Comparison of ENCODE assay signal across 8 cellular contexts in the genomic region with DNA sequence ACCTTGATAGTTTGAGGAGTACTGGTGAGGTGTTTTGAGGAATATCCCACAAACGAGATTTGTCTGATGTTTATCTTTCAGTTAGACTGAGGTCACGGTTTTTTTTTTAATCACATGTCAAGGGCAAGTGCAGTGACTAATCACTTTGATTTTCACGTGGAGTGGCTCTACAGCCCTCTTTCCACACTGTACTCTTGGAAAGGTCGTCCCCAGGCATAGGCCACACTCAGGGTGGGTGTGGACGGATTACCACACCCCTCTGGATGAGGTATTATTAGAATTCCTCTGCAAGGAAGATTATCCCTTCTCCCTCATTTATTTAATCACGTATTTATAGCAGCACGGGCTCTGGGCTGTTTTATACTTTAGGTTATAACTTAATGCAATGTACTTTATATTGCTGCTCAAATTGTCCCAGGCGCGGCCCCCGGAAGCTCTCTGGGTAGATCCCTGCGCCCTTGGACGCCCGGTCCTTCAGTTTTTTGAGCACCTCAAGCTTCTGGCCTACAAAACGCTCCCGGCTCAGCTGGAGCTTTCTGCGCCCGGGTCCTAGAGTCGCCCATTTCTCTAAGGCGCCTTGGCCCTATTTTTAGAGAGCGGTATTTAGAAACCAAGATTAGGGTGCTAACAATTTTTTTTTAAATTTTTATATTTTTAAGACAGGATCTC. TPM values are rescaled to one million over a fixed set of nuclear protein-coding genes. Genes with fewer than 3 reads are reported as not detected.
A peak's percentile ranks its signal among the peaks of the same experiment; 100 is the strongest.
DNase-seq lines count a peak whose midpoint lies in the region; ATAC-seq and TF ChIP-seq lines count a peak whose summit lies in the region.

No MANE protein-coding gene starts in this region.

- WGBS in H9 (ENCODE audit: extremely low coverage, insufficient read length, low lambda C conversion rate): no CpG with 5 or more reads among the region's 20 CpGs
- WGBS in right cardiac atrium: under 1% methylated on average over 20 of the region's 20 CpGs

- no peak overlapping the region; the same call in 1 of the 2 replicates for H3K14ac ChIP-seq in H9 (ENCODE audit: insufficient read depth, low read length)

- H4K5ac ChIP-seq in H9 (ENCODE audit: insufficient read length, low read depth, low read length): no peak overlapping the region

- no peak overlapping the region for H4K8ac ChIP-seq in H9 (replicated peaks; ENCODE audit: insufficient read length, low read depth, low read length)

- H2BK20ac ChIP-seq in H9 (ENCODE audit: low read depth, low read length, poor library complexity, severe bottlenecking): no peak overlapping the region

- H3K4me1 ChIP-seq in H9 (ENCODE audit: insufficient read depth, low read length): peaks cover 9% of the 10 kb centered on the region; the same call in 1 of the 2 replicates
- peaks cover 26% of the 10 kb centered on the region for H3K4me1 ChIP-seq in adipocyte (ENCODE audit: control insufficient read depth, insufficient read depth, low read length)
- H3K4me1 ChIP-seq in right cardiac atrium (ENCODE audit: control insufficient read depth, insufficient read depth, low read length): peaks cover 5% of the 10 kb centered on the region

- no peak overlapping the region for H3K27ac ChIP-seq in H9 (ENCODE audit: insufficient read length, low read depth, low read length)
- H3K27ac ChIP-seq in right cardiac atrium (ENCODE audit: low read length): peak overlapping the region; percentile 76

- H3K4ac ChIP-seq in H9 (ENCODE audit: low read depth, low read length): no peak overlapping the region

- H3K27ac Mint-ChIP-seq in H9: peak overlapping the region; percentile 78 to 98 (median 93)

- H3K9ac ChIP-seq in H9 (ENCODE audit: extremely low read depth, insufficient read length, low read length) (peak overlapping the region; percentile 75), adipocyte (ENCODE audit: low read length) (peak overlapping the region; percentile 97)

- H3K23ac ChIP-seq in H9 (ENCODE audit: insufficient read length, low read depth, low read length): no peak overlapping the region

- peaks cover 3 to 7% (median 5%) of the 10 kb centered on the region in 3 experiments; a peak in 4 of 7 replicates for H3K36me3 Mint-ChIP-seq in H9 (ENCODE audit: insufficient read depth in 1 of 3, low read depth in 3 of 3)

- TF ChIP-seq CTCF in GM10248 (IDR thresholded peaks at IDR 0.05; ENCODE audit: control extremely low read depth, extremely low read depth, low read depth, missing control alignments): no peak
- TF ChIP-seq CTCF in H9 (conservative IDR thresholded peaks at IDR 0.05): no peak
- no peak for TF ChIP-seq CTCF in LNCaP clone FGC (IDR thresholded peaks at IDR 0.05; ENCODE audit: control insufficient read depth, extremely low read depth, insufficient read depth)

- H2AK5ac ChIP-seq in H9 (ENCODE audit: insufficient read length, low read length): no peak overlapping the region

- no peaks in the 10 kb centered on the region for H3K9me3 Mint-ChIP-seq in H9

- POLR2A ChIA-PET in GM10248 (lab: Yijun Ruan, JAX): no interaction called here

- peak overlapping the region; percentile 89 to 93 for H3K4me3 Mint-ChIP-seq in H9

- H3K4me1 Mint-ChIP-seq in H9: peaks cover 22 to 23% of the 10 kb centered on the region in 2 experiments

- DNase-seq in GM10248 (ENCODE audit: extremely low spot score) (peak; percentile 79), H9 (no peak), LNCaP clone FGC (ENCODE audit: low read depth) (no peak), SK-MEL-5 (ENCODE audit: low read depth, low spot score) (peak; percentile 76), adipocyte (ENCODE audit: low read depth) (peak; percentile 78), right cardiac atrium (peak in 2 of 3 donors; percentile 60 to 88), sciatic nerve (ENCODE audit: low spot score) (no peak), globus pallidus (ENCODE audit: low spot score) (no peak)

- peak overlapping the region; percentile 86 for H3K4me2 ChIP-seq in H9 (ENCODE audit: insufficient read depth, insufficient read length, low read length)

- ATAC-seq in right cardiac atrium: peak; percentile 89
- ATAC-seq in sciatic nerve: peak; percentile 87

- CTCF ChIA-PET in GM10248 (lab: Yijun Ruan, JAX): interaction anchor here (1.3 to 3.1 kb wide), 3 partner anchors 10 to 388 kb away, joined by 6 to 12 read pairs (median 8); partner anchors contain the start of gene MZT2A

- in situ Hi-C loops in SK-MEL-5 (cut with HindIII; ENCODE audit: low pct_unique_long_range_greater_than_20kb, low sequenced_read_pairs): no loop called here

- peak overlapping the region; percentile 98 for H2AFZ ChIP-seq in H9 (ENCODE audit: low read length)

- no peaks in the 10 kb centered on the region for H4K20me1 ChIP-seq in H9 (ENCODE audit: control insufficient read depth, insufficient read depth, insufficient read length)

- no peak overlapping the region for H2BK15ac ChIP-seq in H9 (ENCODE audit: low read depth, low read length)

- H3K4me3 ChIP-seq in LNCaP clone FGC (ENCODE audit: low read depth, low read length) (peak overlapping the region; percentile 93), adipocyte (ENCODE audit: low read length) (peak overlapping the region; percentile 99), right cardiac atrium (ENCODE audit: low read length) (peak overlapping the region; percentile 83)

- H2BK120ac ChIP-seq in H9 (ENCODE audit: low read depth, low read length, poor library complexity, severe bottlenecking): no peak overlapping the region

- no peak overlapping the region for H2BK12ac ChIP-seq in H9 (ENCODE audit: insufficient read length, low read depth, low read length)

- H3K27me3 ChIP-seq in H9 (ENCODE audit: insufficient read depth, low read length): no peaks in the 10 kb centered on the region
- H3K27me3 ChIP-seq in adipocyte (replicated peaks; ENCODE audit: control insufficient read depth, insufficient read depth, low read length): no peaks in the 10 kb centered on the region
- H3K27me3 ChIP-seq in right cardiac atrium (ENCODE audit: control insufficient read depth, insufficient read depth): no peaks in the 10 kb centered on the region

- intact Hi-C loops in right cardiac atrium (cut with DNase I) (no loop called here), sciatic nerve (cut with DNase I) (no loop called here)

- peaks cover 6% of the 10 kb centered on the region for H3K79me1 ChIP-seq in H9 (ENCODE audit: insufficient read depth, low read depth, low read length, poor library complexity, severe bottlenecking)

- no peaks in the 10 kb centered on the region for H3K27me3 Mint-ChIP-seq in H9 (ENCODE audit: low read depth)

- H3K79me2 ChIP-seq in H9 (ENCODE audit: insufficient read depth, low read length): peaks cover 31% of the 10 kb centered on the region; the same call in 1 of the 2 replicates

- no peak overlapping the region for H4K91ac ChIP-seq in H9 (ENCODE audit: insufficient read length, low read depth, low read length)

- H3T11ph ChIP-seq in H9 (ENCODE audit: low read length): no peak overlapping the region

- peak overlapping the region; percentile 67 for H3K18ac ChIP-seq in H9 (ENCODE audit: insufficient read length, low read depth, low read length)

- H3K36me3 ChIP-seq in adipocyte (ENCODE audit: control insufficient read depth, insufficient read depth, low read length, severe bottlenecking): no peaks in the 10 kb centered on the region

- H3K23me2 ChIP-seq in H9 (ENCODE audit: insufficient read length, low read depth, low read length, poor library complexity, severe bottlenecking): peaks cover 11% of the 10 kb centered on the region

- H2BK5ac ChIP-seq in H9 (ENCODE audit: insufficient read length, low read length): peak overlapping the region; percentile 19

- H3K9me3 ChIP-seq in H9 (ENCODE audit: control insufficient read depth, low read depth, low read length) (no peaks in the 10 kb centered on the region), adipocyte (ENCODE audit: control insufficient read depth, low read length) (no peaks in the 10 kb centered on the region), right cardiac atrium (ENCODE audit: control insufficient read depth, low read length) (no peaks in the 10 kb centered on the region)

- no peak overlapping the region for H3K56ac ChIP-seq in H9 (ENCODE audit: insufficient read length, low read depth, low read length)

RNA-seq across cellular contexts. Expression of gene PLEKHB2, which starts 0.5 kb away (rescaled TPM):
- total RNA-seq in H9 (2021): 55.9 TPM in 2 replicates
- total RNA-seq in SK-MEL-5 (2014; rRNA removed; shearing (Covaris generic)): 116 and 117 TPM in 2 replicates
- polyA plus RNA-seq in SK-MEL-5 (2015; cell fraction: cytosol; rRNA removed): 110 and 126 TPM in 2 replicates
- polyA plus RNA-seq in SK-MEL-5 (2015; cell fraction: nucleus; rRNA removed): 23.9 and 30.0 TPM in 2 replicates
- total RNA-seq in right cardiac atrium: 10 to 100 TPM; 26.2 to 36.9 (median 35.2) TPM
- polyA plus RNA-seq in right cardiac atrium: 13.6 TPM
- 52.0 TPM for total RNA-seq in sciatic nerve

RNA-seq across cellular contexts. Expression of gene FAM168B, which starts 11.4 kb away (rescaled TPM):
- 75.1 and 81.4 TPM in 2 replicates for total RNA-seq in H9 (2021)
- total RNA-seq in SK-MEL-5 (2014; rRNA removed; shearing (Covaris generic)): 65.5 and 69.6 TPM in 2 replicates
- polyA plus RNA-seq in SK-MEL-5 (2015; cell fraction: cytosol; rRNA removed): 107 and 121 TPM in 2 replicates
- 42.6 and 48.6 TPM in 2 replicates for polyA plus RNA-seq in SK-MEL-5 (2015; cell fraction: nucleus; rRNA removed)
- 10 to 100 TPM; 81.5 to 99.4 (median 89.2) TPM for total RNA-seq in right cardiac atrium
- 34.1 TPM for polyA plus RNA-seq in right cardiac atrium
- total RNA-seq in sciatic nerve: 88.0 TPM

Comparison
In these comparisons a context has a peak if more than half of its experiments do, and no peak if none do; other contexts are left out.
1. DNase-seq: peak in GM10248 (single experiment), SK-MEL-5 (single experiment), adipocyte (single experiment) and right cardiac atrium (2 of 3); none in H9 (single experiment), LNCaP clone FGC (single experiment), sciatic nerve (single experiment) and globus pallidus (single experiment).
2. Peak in every context shown above with its lines, with median percentiles within 50 percentile points of each other: H3K4me3 ChIP-seq.